Comparison of ENCODE assay signal across 8 cellular contexts in genomic region chr15:40906101-40906946, GRCh38. TPM values are rescaled to one million over a fixed set of nuclear protein-coding genes. Genes with fewer than 3 reads are reported as not detected.
DNase-seq lines count a peak whose midpoint lies in the region; ATAC-seq, FAIRE-seq and TF ChIP-seq lines count a peak whose summit lies in the region.

No MANE protein-coding gene starts in this region.

- DNase-seq in GM13976 (ENCODE audit: low spot score): peak; percentile 88
- peak; percentile 58 for DNase-seq in NCI-H2107 treated with DMSO at 0.1 percent for 48 hours (lab: John Stamatoyannopoulos, UW; ENCODE audit: unreplicated experiment)
- peak; percentile 92 for DNase-seq in WERI-Rb-1
- DNase-seq in bronchial epithelial cell (ENCODE audit: low read depth): peak; percentile 63
- DNase-seq in immature natural killer cell: peak; percentile 58 to 61 (median 59)
- peak; percentile 97 for DNase-seq in spleen
- DNase-seq in foreskin melanocyte: no peak

- in situ Hi-C loops in GM13976 (cut with MboI; ENCODE audit: low sequenced_read_pairs, unreplicated experiment): loop anchor here (25.0 kb wide), 1 partner anchor 106 kb away; no protein-coding TSS in a partner anchor

- no peaks in the 10 kb centered on the region for H3K27me3 ChIP-seq in WERI-Rb-1 (ENCODE audit: insufficient read depth, low read depth, severe bottlenecking)
- no peaks in the 10 kb centered on the region for H3K27me3 ChIP-seq in bronchial epithelial cell (ENCODE audit: control insufficient read depth, insufficient read depth, low read length)
- H3K27me3 ChIP-seq in spleen (replicated peaks in 1 of 7): no peaks in the 10 kb centered on the region

- H3K4me3 Mint-ChIP-seq in immature natural killer cell: peak overlapping the region; percentile 76 to 85 (median 82)

- 2 to 7% (median 4%) methylated on average over 18 to 35 of the region's 35 CpGs for WGBS in spleen, 5 donors

- peak; percentile 67 for ATAC-seq in HG02981 (IDR thresholded peaks at IDR 0.05; ENCODE audit: unreplicated experiment)

- peaks cover 21 to 23% of the 10 kb centered on the region in 2 donors for H3K4me1 Mint-ChIP-seq in immature natural killer cell

- no peaks in the 10 kb centered on the region for H3K9me3 Mint-ChIP-seq in immature natural killer cell

- peaks cover 0 to 6% (median 5%) of the 10 kb centered on the region in 3 donors for H3K36me3 Mint-ChIP-seq in immature natural killer cell

- peak overlapping the region in 3 of 6 donors; percentile 17 to 77 (median 48) for H3K27ac Mint-ChIP-seq in immature natural killer cell

- peak overlapping the region; percentile 76 for H3K27ac ChIP-seq in WERI-Rb-1
- peak overlapping the region; percentile 92 to 97 (median 92) for H3K27ac ChIP-seq in spleen

- H3K4me1 ChIP-seq in spleen: peaks cover 45 to 100% (median 82%) of the 10 kb centered on the region in 6 donors

- H3K36me3 ChIP-seq in WERI-Rb-1: peaks cover 35% of the 10 kb centered on the region
- H3K36me3 ChIP-seq in bronchial epithelial cell (ENCODE audit: control insufficient read depth, insufficient read depth, low read length): peaks cover 9% of the 10 kb centered on the region
- peaks cover 0 to 35% (median 16%) of the 10 kb centered on the region in 6 donors for H3K36me3 ChIP-seq in spleen

- TF ChIP-seq POLR2A in spleen (IDR thresholded peaks at IDR 0.05): peak in 1 of 3 donors; percentile 24

- intact Hi-C loops in spleen (cut with DNase I; ENCODE audit: low total_unique reads): loop anchor here (5.0 to 10.0 kb wide), 2 partner anchors 36 to 208 kb away; partner anchors contain the start of gene INO80

- no peak for FAIRE-seq in bronchial epithelial cell (lab: Jason Lieb, UNC)

- H3K9me3 ChIP-seq in WERI-Rb-1 (ENCODE audit: severe bottlenecking): no peaks in the 10 kb centered on the region
- no peaks in the 10 kb centered on the region for H3K9me3 ChIP-seq in spleen

- peaks cover 1 to 7% (median 6%) of the 10 kb centered on the region in 3 donors for H3K27me3 Mint-ChIP-seq in immature natural killer cell (ENCODE audit: low read depth in 3 of 3)

- peak; percentile 79 for TF ChIP-seq CTCF in GM13976 (IDR thresholded peaks at IDR 0.05; ENCODE audit: borderline replicate concordance, control extremely low read depth, extremely low read depth, insufficient read depth, missing control alignments)
- peak; percentile 93 for TF ChIP-seq CTCF in WERI-Rb-1 (IDR thresholded peaks at IDR 0.05; ENCODE audit: low read depth, low read length)
- TF ChIP-seq CTCF in bronchial epithelial cell (IDR thresholded peaks at IDR 0.05; ENCODE audit: insufficient read depth, low read length, severe bottlenecking): peak; percentile 82
- TF ChIP-seq CTCF in spleen (IDR thresholded peaks at IDR 0.05 in 8 of 11, conservative IDR thresholded peaks at IDR 0.05 in 3 of 11): peak; percentile 78 to 98 (median 96)

- peak overlapping the region; percentile 57 for H3K4me3 ChIP-seq in WERI-Rb-1 (ENCODE audit: low read depth, low read length)
- H3K4me3 ChIP-seq in bronchial epithelial cell (ENCODE audit: low read depth, low read length): peak overlapping the region; percentile 8
- peak overlapping the region; percentile 46 to 77 (median 51) for H3K4me3 ChIP-seq in spleen

RNA-seq across cellular contexts. Expression of gene VPS18, which starts 12.1 kb away (rescaled TPM):
- total RNA-seq in bronchial epithelial cell (26.3 and 30.6 TPM in 2 replicates), spleen (10 to 100 TPM; 18.6 to 29.1 (median 25.3) TPM)
- polyA plus RNA-seq in immature natural killer cell (10 to 100 TPM; 20.8 to 36.8 (median 35.3) TPM), spleen (10 to 100 TPM in 1 of 3 donors, 1 to 10 TPM in 2; 7.2 to 15.8 (median 7.4) TPM)

RNA-seq across cellular contexts. Expression of gene DLL4, which starts 22.8 kb away (rescaled TPM):
- total RNA-seq in bronchial epithelial cell (0.13 TPM in 1 of 2 replicates, not detected in the other), spleen (10 to 100 TPM in 5 of 7 donors, 1 to 10 TPM in 2; 7.6 to 26.3 (median 11.0) TPM)
- polyA plus RNA-seq in immature natural killer cell (not detected), spleen (1 to 10 TPM; 1.2 to 5.0 (median 2.3) TPM)

RNA-seq across cellular contexts. Expression of gene RHOV, which starts 32.3 kb away (rescaled TPM):
- total RNA-seq in bronchial epithelial cell (7.1 and 38.7 TPM in 2 replicates), spleen (not detected)
- polyA plus RNA-seq in immature natural killer cell (not detected), spleen (under 1 TPM in 2 of 3 donors, not detected in 1; 0.06 to 0.19 TPM)

RNA-seq across cellular contexts. Expression of gene CHAC1, which starts 46.9 kb away (rescaled TPM):
- total RNA-seq in bronchial epithelial cell: 24.7 and 59.8 TPM in 2 replicates
- under 1 TPM in 1 of 3 donors, not detected in 2; 0.77 TPM for polyA plus RNA-seq in immature natural killer cell
- 1 to 10 TPM in 6 of 7 donors, under 1 TPM in 1; 0.92 to 5.5 (median 1.7) TPM for total RNA-seq in spleen
- 1 to 10 TPM in 2 of 3 donors, under 1 TPM in 1; 0.39 to 1.5 (median 1.1) TPM for polyA plus RNA-seq in spleen
